26 cellular contexts compared by ENCODE assay signal in genomic region chr2:220417503-220417902, GRCh38.
DNase-seq lines count a peak whose midpoint lies in the region; ATAC-seq and TF ChIP-seq lines count a peak whose summit lies in the region.
"Had no signal": no experiment of that assay in that cellular context is flagged by ENCODE, and none has a peak within 500 bp of the region (broad histone marks: within the 10 kb centered on the region; RNA-seq: fewer than 3 reads in every experiment).

No MANE protein-coding gene starts in this region.

- H3K27me3 Mint-ChIP-seq in neural progenitor cell (ENCODE audit: insufficient read depth, low read depth): peaks cover 12% of the 10 kb centered on the region

- no peaks in the 10 kb centered on the region for H3K4me1 ChIP-seq in NT2/D1 (ENCODE audit: insufficient read depth, insufficient read length)
- H3K4me1 ChIP-seq in neural progenitor cell: peaks cover 23% of the 10 kb centered on the region
- no peaks in the 10 kb centered on the region for H3K4me1 ChIP-seq in psoas muscle
- H3K4me1 ChIP-seq in esophagus muscularis mucosa: no peaks in the 10 kb centered on the region
- H3K4me1 ChIP-seq: SJSA1 had no signal

- peaks cover 4% of the 10 kb centered on the region; the same call in 1 of the 2 replicates for H3K9me3 ChIP-seq in NT2/D1 (ENCODE audit: insufficient read depth, low read length)
- H3K9me3 ChIP-seq in neural progenitor cell (ENCODE audit: low read depth): no peaks in the 10 kb centered on the region
- no peaks in the 10 kb centered on the region for H3K9me3 ChIP-seq in psoas muscle
- H3K9me3 ChIP-seq in esophagus muscularis mucosa: peaks cover 0 to 9% (median 0%) of the 10 kb centered on the region in 4 donors

- ATAC-seq in HG02610 (IDR thresholded peaks at IDR 0.05; ENCODE audit: unreplicated experiment): no peak
- ATAC-seq in psoas muscle: no peak
- ATAC-seq: Right ventricle myocardium inferior had no signal

- TF ChIP-seq CTCF in neural progenitor cell (IDR thresholded peaks at IDR 0.05) (no peak), psoas muscle (IDR thresholded peaks at IDR 0.05) (no peak), esophagus muscularis mucosa (IDR thresholded peaks at IDR 0.05) (no peak)

- no peaks in the 10 kb centered on the region for H4K20me1 ChIP-seq in neural progenitor cell (ENCODE audit: low read depth)

- H3K4me3 ChIP-seq in NT2/D1 (ENCODE audit: insufficient read length, low read depth) (no peak overlapping the region), neural progenitor cell (no peak overlapping the region), psoas muscle (no peak overlapping the region), esophagus muscularis mucosa (no peak overlapping the region)
- H3K4me3 ChIP-seq: SJSA1 had no signal

- H2AFZ ChIP-seq in neural progenitor cell (replicated peaks): no peak overlapping the region

- H3K79me2 ChIP-seq in neural progenitor cell (ENCODE audit: low read depth): no peaks in the 10 kb centered on the region

- 73 to 74% (median 73%) methylated on average over 7 of the region's 7 CpGs for WGBS in psoas muscle, 3 donors
- WGBS in esophagus muscularis mucosa: 84% methylated on average over 7 of the region's 7 CpGs

- intact Hi-C loops in psoas muscle (cut with DNase I): no loop called here
- intact Hi-C loops in esophagus muscularis mucosa (cut with DNase I): no loop called here

- H3K4me2 ChIP-seq in neural progenitor cell: peak overlapping the region; percentile 48
- H3K4me2 ChIP-seq: KMS-11 had no signal

- H3K27ac ChIP-seq in neural progenitor cell: no peak overlapping the region
- no peak overlapping the region for H3K27ac ChIP-seq in psoas muscle
- H3K27ac ChIP-seq in esophagus muscularis mucosa (replicated peaks in 1 of 4): no peak overlapping the region
- H3K27ac ChIP-seq: C4-2B, KMS-11, SJSA1 had no signal

- H3K27me3 ChIP-seq in NT2/D1 (ENCODE audit: insufficient read depth, insufficient read length) (no peaks in the 10 kb centered on the region), neural progenitor cell (no peaks in the 10 kb centered on the region), psoas muscle (ENCODE audit: insufficient read depth in 3 of 3, low read length in 2 of 3) (peaks cover 0 to 2% (median 0%) of the 10 kb centered on the region in 3 donors), esophagus muscularis mucosa (no peaks in the 10 kb centered on the region)
- H3K27me3 ChIP-seq: SJSA1 had no signal

- peaks cover 15% of the 10 kb centered on the region for H3K9me3 Mint-ChIP-seq in neural progenitor cell
- H3K9me3 Mint-ChIP-seq: HFFc6 had no signal

- TF ChIP-seq POLR2A in esophagus muscularis mucosa (IDR thresholded peaks at IDR 0.05; ENCODE audit: low read depth): no peak

- H3K4me3 Mint-ChIP-seq in neural progenitor cell: peak overlapping the region; percentile 32
- H3K4me3 Mint-ChIP-seq: CD8-positive, alpha-beta memory T cell; HFFc6 had no signal

- H3K9ac ChIP-seq in NT2/D1 (ENCODE audit: insufficient read length, low read depth) (no peak overlapping the region), neural progenitor cell (no peak overlapping the region)
- H3K9ac ChIP-seq: KMS-11 had no signal

- H3K36me3 ChIP-seq in NT2/D1 (ENCODE audit: insufficient read depth, insufficient read length, low read length) (no peaks in the 10 kb centered on the region), neural progenitor cell (no peaks in the 10 kb centered on the region), psoas muscle (ENCODE audit: insufficient read depth in 1 of 2, low read depth in 1 of 2) (no peaks in the 10 kb centered on the region), esophagus muscularis mucosa (no peaks in the 10 kb centered on the region)
- H3K36me3 ChIP-seq: SJSA1 had no signal

- peaks cover 2% of the 10 kb centered on the region for H3K36me3 Mint-ChIP-seq in neural progenitor cell
- H3K36me3 Mint-ChIP-seq: CD8-positive, alpha-beta memory T cell had no signal

- no peak for TF ChIP-seq EP300 in esophagus muscularis mucosa (IDR thresholded peaks at IDR 0.05)

- H3K4me1 Mint-ChIP-seq in neural progenitor cell: peaks cover 41% of the 10 kb centered on the region
- H3K4me1 Mint-ChIP-seq: CD8-positive, alpha-beta memory T cell had no signal

- no peaks in the 10 kb centered on the region for H3F3A ChIP-seq in neural progenitor cell (ENCODE audit: low read depth)

- no peak overlapping the region for H3K27ac Mint-ChIP-seq in neural progenitor cell
- H3K27ac Mint-ChIP-seq: CD8-positive, alpha-beta memory T cell; HFFc6 had no signal

- DNase-seq in ELF-1 (ENCODE audit: low read depth, low spot score) (peak; percentile 27), NT2/D1 (ENCODE audit: low read depth, low spot score) (peak; percentile 20), iPS DF 19.7 (ENCODE audit: low read depth, low spot score) (peak; percentile 17), neural progenitor cell (ENCODE audit: low spot score) (peak; percentile 33), HK-2 (ENCODE audit: unreplicated experiment) (no peak), psoas muscle (no peak), esophagus muscularis mucosa (ENCODE audit: extremely low spot score) (no peak)
- DNase-seq: 8988T; CD8-positive, alpha-beta memory T cell; DMS53; GF-D8; GOT3; HFFc6; IMR-90; MV-4-11; NCI-H1105 treated with DMSO at 0.1 percent for 48 hours; NCI-H1694; NCI-H2081 treated with DMSO at 0.1 percent for 48 hours; NCI-H2171 treated with DMSO at 0.1 percent for 48 hours; NCI-H526; OCI-M1 had no signal

Comparison
In these comparisons a context has a peak if more than half of its experiments do, and no peak if none do; other contexts are left out.
1. DNase-seq: peak in ELF-1 (single experiment), NT2/D1 (single experiment), iPS DF 19.7 (single experiment) and neural progenitor cell (single experiment); none in HK-2 (single experiment), psoas muscle (0 of 2) and esophagus muscularis mucosa (single experiment).